7 cellular contexts compared by ENCODE assay signal in genomic region chr16:58661199-58661830, GRCh38. TPM values are rescaled to one million over a fixed set of nuclear protein-coding genes. Genes with fewer than 3 reads are reported as not detected.
DNase-seq lines count a peak whose midpoint lies in the region; ATAC-seq, FAIRE-seq and TF ChIP-seq lines count a peak whose summit lies in the region.

No MANE protein-coding gene starts in this region.

- H3K4me1 ChIP-seq in OCI-LY7 (ENCODE audit: insufficient read depth, low read length, poor library complexity, severe bottlenecking) (no peaks in the 10 kb centered on the region), left lung (no peaks in the 10 kb centered on the region)

- no peak overlapping the region for H3K4me2 ChIP-seq in OCI-LY7 (ENCODE audit: low read length)

- intact Hi-C loops in OCI-LY7 (cut with micrococcal nuclease; ENCODE audit: unreplicated experiment) (loop anchor here (1.0 to 5.0 kb wide), 4 partner anchors 95 to 325 kb away; no protein-coding TSS in a partner anchor), left lung (cut with DNase I) (no loop called here)

- H3K9me3 ChIP-seq in OCI-LY7 (ENCODE audit: low read length) (no peaks in the 10 kb centered on the region), left lung (no peaks in the 10 kb centered on the region)

- H4K20me1 ChIP-seq in OCI-LY7 (ENCODE audit: insufficient read depth, low read length): no peaks in the 10 kb centered on the region

- peak; percentile 85 for TF ChIP-seq CTCF in OCI-LY7 (conservative IDR thresholded peaks at IDR 0.05; ENCODE audit: low read length)
- peak; percentile 72 for TF ChIP-seq CTCF in choroid plexus epithelial cell (conservative IDR thresholded peaks at IDR 0.05; ENCODE audit: low read depth, low read length)
- peak; percentile 32 to 45 for TF ChIP-seq CTCF in left lung (IDR thresholded peaks at IDR 0.05)

- POLR2A ChIA-PET in OCI-LY7 (lab: Charles Lee): interaction anchor here (0.6 kb wide), 2 partner anchors 21 to 71 kb away, joined by 3 to 4 read pairs; no protein-coding TSS in a partner anchor

- BruUV-seq in OCI-LY7 (replicated peaks; lab: Mats Ljungman, UMichigan): no TSS peak

- FAIRE-seq in HTR-8/SVneo (lab: Jason Lieb, UNC): peak; percentile 81

- ATAC-seq in GM21390 (IDR thresholded peaks at IDR 0.05; ENCODE audit: unreplicated experiment): peak; percentile 72
- ATAC-seq in left lung: peak; percentile 99

- CTCF ChIA-PET in OCI-LY7 (lab: Charles Lee; ENCODE audit: unreplicated experiment): interaction anchor here (0.6 to 1.1 kb wide), 3 partner anchors 95 to 627 kb away, joined by 3 to 4 read pairs (median 4); no protein-coding TSS in a partner anchor

- H3K4me3 ChIP-seq in OCI-LY7 (ENCODE audit: low read depth, low read length, poor library complexity, severe bottlenecking) (no peak overlapping the region), choroid plexus epithelial cell (ENCODE audit: low read depth, low read length) (no peak overlapping the region), left lung (no peak overlapping the region)

- DNase-seq in ELR (ENCODE audit: low read depth) (peak; percentile 95), HTR-8/SVneo (ENCODE audit: insufficient read length, low spot score) (peak; percentile 97), OCI-LY7 (ENCODE audit: low spot score) (peak; percentile 71), choroid plexus epithelial cell (ENCODE audit: low read depth) (peak; percentile 94), left lung (peak in 1 of 2 donors; percentile 46), ureter (ENCODE audit: low spot score) (peak; percentile 59)

- no peaks in the 10 kb centered on the region for H3K79me2 ChIP-seq in OCI-LY7 (ENCODE audit: insufficient read depth, low read depth, low read length)

- H3K27me3 ChIP-seq in left lung: no peaks in the 10 kb centered on the region

- no peaks in the 10 kb centered on the region for H3K36me3 ChIP-seq in OCI-LY7 (ENCODE audit: insufficient read depth, low read length)
- peaks cover 0 to under 1% of the 10 kb centered on the region in 2 donors for H3K36me3 ChIP-seq in left lung

- no peak overlapping the region for H3K27ac ChIP-seq in OCI-LY7 (ENCODE audit: low read depth, low read length, poor library complexity, severe bottlenecking)
- no peak overlapping the region for H3K27ac ChIP-seq in left lung

- no peaks in the 10 kb centered on the region for H3K9me2 ChIP-seq in OCI-LY7 (ENCODE audit: insufficient read depth, low read length)

- H2AFZ ChIP-seq in OCI-LY7 (ENCODE audit: low read length): no peak overlapping the region

RNA-seq across cellular contexts. Expression of gene SLC38A7, which starts 23.3 kb away (rescaled TPM):
- 5.5 and 6.1 TPM in 2 replicates for total RNA-seq in OCI-LY7 (2014; rRNA removed; shearing (Covaris generic))
- 9.7 and 12.0 TPM in 2 replicates for total RNA-seq in OCI-LY7 (2022)
- total RNA-seq in left lung: 10 to 100 TPM; 25.1 to 32.6 TPM
- 14.6 TPM for total RNA-seq in ureter

RNA-seq across cellular contexts. Expression of gene CNOT1, which starts 31.7 kb away (rescaled TPM):
- 209 and 230 TPM in 2 replicates for total RNA-seq in OCI-LY7 (2014; rRNA removed; shearing (Covaris generic))
- 288 and 325 TPM in 2 replicates for total RNA-seq in OCI-LY7 (2022)
- 100 to 1,000 TPM; 137 to 166 TPM for total RNA-seq in left lung
- 230 TPM for total RNA-seq in ureter
